ENCODE assay signal across 8 cellular contexts in the genomic region with DNA sequence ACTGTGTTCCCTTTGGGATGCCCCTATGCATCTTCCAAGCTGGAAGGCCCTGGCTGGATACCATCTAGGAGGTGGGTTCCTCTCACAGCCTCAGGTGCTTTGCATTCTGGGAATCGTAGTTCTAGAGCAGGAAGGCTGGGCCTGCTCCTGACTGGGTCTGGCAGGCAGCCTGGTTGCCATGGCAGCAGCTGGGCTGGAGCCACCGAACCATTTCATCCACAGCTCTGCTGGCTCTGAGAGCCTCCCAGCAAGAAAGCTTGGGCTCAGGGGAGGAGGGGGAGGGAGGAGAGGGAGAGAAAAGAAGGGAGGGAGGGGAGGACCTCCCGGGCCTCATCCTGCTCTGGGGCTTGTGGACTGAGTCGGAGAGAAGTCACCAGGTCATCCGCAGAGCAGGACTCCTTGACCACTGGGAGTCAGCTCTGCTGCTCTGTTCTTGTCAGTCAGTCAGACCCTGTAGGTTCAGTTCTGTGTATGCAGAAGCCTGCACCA.
DNase-seq lines count a peak whose midpoint lies in the region; ATAC-seq and TF ChIP-seq lines count a peak whose summit lies in the region.

No MANE protein-coding gene starts in this region.

- no peaks in the 10 kb centered on the region for H3K36me3 ChIP-seq in RWPE2 (ENCODE audit: low read depth)

- no peak overlapping the region for H3K4me3 ChIP-seq in RWPE2 (ENCODE audit: severe bottlenecking)
- H3K4me3 ChIP-seq in foreskin fibroblast (ENCODE audit: low read depth in 1 of 2, low read length in 2 of 2): no peak overlapping the region

- no peaks in the 10 kb centered on the region for H3K4me1 Mint-ChIP-seq in Calu3 (ENCODE audit: low read depth, unreplicated experiment)

- no peaks in the 10 kb centered on the region for H3K4me1 ChIP-seq in RWPE2 (ENCODE audit: insufficient read depth, poor library complexity, severe bottlenecking)

- no TSS peak for BruUV-seq in Calu3 (replicated peaks; lab: Mats Ljungman, UMichigan)

- H3K9me3 ChIP-seq in RWPE2 (ENCODE audit: severe bottlenecking): no peaks in the 10 kb centered on the region

- DNase-seq in Calu3 (peak; percentile 52), LHCN-M2 (ENCODE audit: low read depth) (peak; percentile 11), RWPE2 (ENCODE audit: low spot score) (peak; percentile 63), foreskin fibroblast (peak; percentile 27 to 67), pons (ENCODE audit: low spot score) (peak; percentile 94), HuH-7.5 (ENCODE audit: low spot score) (no peak)

- peaks cover 99% of the 10 kb centered on the region for H3K27me3 Mint-ChIP-seq in Calu3 (ENCODE audit: unreplicated experiment)

- ATAC-seq in RWPE2 (ENCODE audit: low read depth) (peak; percentile 61), HG03439 (IDR thresholded peaks at IDR 0.05; ENCODE audit: unreplicated experiment) (no peak), GM19467 (IDR thresholded peaks at IDR 0.05; ENCODE audit: unreplicated experiment) (no peak)

- TF ChIP-seq CTCF in Calu3 (IDR thresholded peaks at IDR 0.05; ENCODE audit: unreplicated experiment) (no peak), RWPE2 (IDR thresholded peaks at IDR 0.05; ENCODE audit: poor library complexity, severe bottlenecking) (no peak), foreskin fibroblast (IDR thresholded peaks at IDR 0.05; ENCODE audit: low read depth, low read length) (no peak)

- intact Hi-C loops in Calu3 (cut with micrococcal nuclease; ENCODE audit: unreplicated experiment): no loop called here

- H3K27ac Mint-ChIP-seq in Calu3 (ENCODE audit: unreplicated experiment): no peak overlapping the region

- no peaks in the 10 kb centered on the region for H3K36me3 Mint-ChIP-seq in Calu3 (ENCODE audit: insufficient read depth, unreplicated experiment)

- H3K27ac ChIP-seq in RWPE2 (ENCODE audit: poor library complexity, severe bottlenecking): no peak overlapping the region

- H3K27me3 ChIP-seq in RWPE2 (ENCODE audit: insufficient read depth, poor library complexity, severe bottlenecking): peaks cover 20% of the 10 kb centered on the region

- CTCF ChIA-PET in Calu3 (lab: Charles Lee): no interaction called here

- H3K4me3 Mint-ChIP-seq in Calu3 (ENCODE audit: low read depth, unreplicated experiment): no peak overlapping the region

- H3K9me3 Mint-ChIP-seq in Calu3 (ENCODE audit: low read depth, unreplicated experiment): no peaks in the 10 kb centered on the region
